Comparison of ENCODE assay signal across 1 cellular context in genomic region chr6:71533939-71534379, GRCh38.
TF ChIP-seq lines count a peak whose summit lies in the region.

No MANE protein-coding gene starts in this region.

TF ChIP-seq in K562, 482 proteins besides CTCF, POLR2A, EP300 and RAD21:
- TF ChIP-seq ZNF398 (CRISPR knock-in tag; IDR thresholded peaks at IDR 0.05) = no peak
- TF ChIP-seq U2AF1 (optimal IDR thresholded peaks at IDR 0.05; ENCODE audit: low read depth, low read length) = no peak
- TF ChIP-seq VEZF1 (CRISPR knock-in tag; IDR thresholded peaks at IDR 0.05) = no peak
- TF ChIP-seq HMGXB4 (CRISPR knock-in tag; IDR thresholded peaks at IDR 0.05) = no peak
- TF ChIP-seq ZNF280A (IDR thresholded peaks at IDR 0.05; ENCODE audit: low read depth, partially characterized antibody) = no peak
- TF ChIP-seq ZNF146 (CRISPR knock-in tag; IDR thresholded peaks at IDR 0.05; ENCODE audit: unreplicated experiment) = no peak
- TF ChIP-seq ZKSCAN1 (IDR thresholded peaks at IDR 0.05; ENCODE audit: low read depth, low read length) = no peak
- TF ChIP-seq TCF7L2 (IDR thresholded peaks at IDR 0.05; ENCODE audit: low read depth, low read length) = no peak
- TF ChIP-seq U2AF2 (optimal IDR thresholded peaks at IDR 0.05; ENCODE audit: low read depth, low read length) = no peak
- TF ChIP-seq E2F4 (CRISPR knock-in tag; IDR thresholded peaks at IDR 0.05; ENCODE audit: low read depth) = no peak
